35 cellular contexts compared by ENCODE assay signal in the genomic region with DNA sequence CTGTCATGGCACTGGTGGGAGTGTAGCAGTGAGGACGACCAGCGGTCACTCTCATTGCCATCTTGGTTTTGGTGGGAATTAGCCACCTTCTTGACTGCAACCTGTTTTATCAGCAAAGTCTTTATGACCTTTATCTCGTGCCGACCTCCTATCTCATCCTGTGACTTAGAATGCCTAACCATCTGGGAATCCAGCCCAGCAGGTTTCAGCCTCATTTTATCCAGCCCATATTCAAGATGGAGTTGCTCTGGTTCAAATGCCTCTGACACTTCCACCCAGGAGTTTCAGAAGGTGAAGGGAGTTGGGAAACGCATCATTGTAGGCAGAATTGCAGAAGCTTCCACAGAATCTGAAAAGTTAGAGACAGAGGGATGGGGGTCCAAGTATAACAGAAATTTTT.
"Had no signal": no experiment of that assay in that cellular context is flagged by ENCODE, and none has a peak within 500 bp of the region (broad histone marks: within the 10 kb centered on the region; RNA-seq: fewer than 3 reads in every experiment).

No MANE protein-coding gene starts in this region.

- H3K9me3 ChIP-seq: MG63 had no signal

- H3K4me3 ChIP-seq: MG63 had no signal

- DNase-seq: Karpas-422, Kasumi-1, MG63, MM.1S, MV-4-11, NCI-H1048, NCI-H1092, NCI-H1092 treated with DMSO at 0.1 percent for 48 hours, NCI-H1105, NCI-H1105 treated with DMSO at 0.1 percent for 48 hours, NCI-H1417, NCI-H1417 treated with DMSO at 0.1 percent for 48 hours, NCI-H1436, NCI-H1436 treated with DMSO at 0.1 percent for 48 hours, NCI-H146, NCI-H1694, NCI-H1694 treated with DMSO at 0.1 percent for 48 hours, NCI-H187, NCI-H187 treated with DMSO at 0.1 percent for 48 hours, NCI-H1930, NCI-H2029, NCI-H2029 treated with DMSO at 0.1 percent for 48 hours, NCI-H2081, NCI-H2081 treated with DMSO at 0.1 percent for 48 hours, NCI-H2107, NCI-H2171, NCI-H2171 treated with DMSO at 0.1 percent for 48 hours, NCI-H2227 treated with DMSO at 0.1 percent for 48 hours, NCI-H226, NCI-H345, NCI-H446, NCI-H446 treated with DMSO at 0.1 percent for 48 hours, NCI-H510A, NCI-H510A treated with DMSO at 0.1 percent for 48 hours, NCI-H524 had no signal

- H3K36me3 ChIP-seq: MG63 had no signal

- H3K27me3 ChIP-seq: MG63 had no signal
